In the genomic region with DNA sequence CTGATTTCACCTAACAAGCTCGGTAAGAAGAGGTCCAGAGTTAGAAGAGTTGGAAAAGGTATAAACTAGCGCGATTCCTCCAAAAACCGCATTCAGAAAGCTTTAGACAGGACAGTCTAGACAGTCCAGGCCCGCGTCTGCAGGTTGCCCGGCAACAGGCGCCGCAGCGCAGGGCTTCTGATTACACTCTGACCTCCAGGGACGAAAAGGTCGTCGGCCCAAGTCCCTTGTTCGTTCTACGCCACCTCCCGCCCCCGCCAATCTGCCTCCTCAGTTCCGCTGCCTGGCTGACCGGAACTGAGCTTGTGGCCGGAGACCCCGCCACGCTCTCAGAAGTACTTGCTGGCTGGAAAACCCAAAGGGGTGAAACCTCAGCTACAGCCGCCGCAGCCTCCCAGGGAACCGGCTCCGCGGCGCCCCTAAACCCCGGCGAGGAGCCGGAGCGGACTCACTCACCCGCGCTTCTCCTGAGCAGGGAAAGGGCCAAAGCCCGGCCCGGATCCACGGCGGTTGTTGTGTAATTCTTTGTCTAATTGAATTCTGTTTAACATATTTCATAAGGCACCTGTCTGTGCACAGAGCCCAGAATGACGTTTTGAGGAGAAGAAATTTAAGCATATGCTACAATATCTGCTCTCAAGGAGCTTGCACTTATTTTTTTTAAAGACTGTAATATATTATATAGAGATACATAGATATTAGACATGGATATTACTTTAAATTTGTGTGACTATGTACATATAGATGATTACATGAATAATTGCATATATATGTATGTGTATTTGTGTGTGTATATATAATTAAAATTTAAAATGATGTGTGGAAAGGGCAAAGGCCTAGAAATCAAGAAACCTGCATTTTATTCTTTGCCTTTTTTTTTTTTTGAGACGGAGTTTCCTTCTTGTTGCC, we compare ENCODE assay signal across 8 cellular contexts. TPM values are rescaled to one million over a fixed set of nuclear protein-coding genes. Genes with fewer than 3 reads are reported as not detected.
DNase-seq lines count a peak whose midpoint lies in the region; ATAC-seq and TF ChIP-seq lines count a peak whose summit lies in the region.

A gene (minus strand): TSS at position 407 of the 909 bp plus-strand sequence. CDS start 3,826 bp downstream, outside the sequence.

- WGBS in right lobe of liver (ENCODE audit: insufficient coverage, low coverage, low lambda C conversion rate, missing lambda C conversion rate): 6% methylated on average over 17 of the region's 40 CpGs

- TF ChIP-seq POLR2A in GM19099 (IDR thresholded peaks at IDR 0.05; ENCODE audit: extremely low read depth, insufficient read length, low read depth): peak; percentile 36
- peak; percentile 59 for TF ChIP-seq POLR2A in right lobe of liver (IDR thresholded peaks at IDR 0.05)

- peaks cover 0 to 9% (median 3%) of the 10 kb centered on the region in 4 donors for H3K4me1 ChIP-seq in right lobe of liver

- DNase-seq in BJ (ENCODE audit: low read depth) (no peak), NCI-H446 treated with DMSO at 0.1 percent for 48 hours (lab: John Stamatoyannopoulos, UW) (peak; percentile 54), dorsolateral prefrontal cortex (peak; percentile 53 to 86 (median 80)), right lobe of liver (peak; percentile 91 to 94 (median 94))
- DNase-seq in activated CD4-positive, alpha-beta T cell treated with anti-CD3 and anti-CD28 coated beads, Interleukin-2, amount 10 ng/mL, durations not matched to agents 7 days and 5 days: peak; percentile 68
- DNase-seq in stimulated activated CD4-positive, alpha-beta T cell treated with anti-CD3 and anti-CD28 coated beads, Interleukin-4, amount 100 ng/mL, for 24 hours: peak; percentile 68

- no peaks in the 10 kb centered on the region for H3K36me3 Mint-ChIP-seq in activated CD4-positive, alpha-beta T cell treated with anti-CD3 and anti-CD28 coated beads, Interleukin-2, amount 10 ng/mL, durations not matched to agents 7 days and 5 days (ENCODE audit: low read depth)

- peak within 1 kb of the TSS in 46 of 59 donors; percentile 3 to 86 (median 56) for H3K27ac ChIP-seq in dorsolateral prefrontal cortex
- peak within 1 kb of the TSS; percentile 28 to 85 (median 79) for H3K27ac ChIP-seq in right lobe of liver

- no peak within 1 kb of the TSS for H3K27ac Mint-ChIP-seq in activated CD4-positive, alpha-beta T cell treated with anti-CD3 and anti-CD28 coated beads, Interleukin-2, amount 10 ng/mL, durations not matched to agents 7 days and 5 days

- H3K36me3 ChIP-seq in BJ (ENCODE audit: control insufficient read depth, insufficient read depth, low read length) (no peaks in the 10 kb centered on the region), right lobe of liver (no peaks in the 10 kb centered on the region)

- intact Hi-C loops in dorsolateral prefrontal cortex (cut with DNase I): loop anchor here (5.0 to 10.0 kb wide), 2 partner anchors 155 to 177 kb away; a partner anchor contains a TSS
- intact Hi-C loops in right lobe of liver (cut with DNase I): loop anchor here in 1 of 2 donors (10.0 kb wide), 1 partner anchor 175 kb away; no protein-coding TSS in a partner anchor

- TF ChIP-seq CTCF in BJ (IDR thresholded peaks at IDR 0.05; ENCODE audit: insufficient read depth, low read depth, low read length) (no peak), dorsolateral prefrontal cortex (IDR thresholded peaks at IDR 0.05 in 54 of 56, conservative IDR thresholded peaks at IDR 0.05 in 2 of 56; ENCODE audit: low read depth in 1 of 56, partially characterized antibody in 56 of 56) (peak in 23 of 56 donors; percentile 6 to 48 (median 26)), right lobe of liver (IDR thresholded peaks at IDR 0.05) (no peak)

- no peaks in the 10 kb centered on the region for H3K9me3 ChIP-seq in right lobe of liver

- POLR2A ChIA-PET in BJ (lab: Charles Lee): interaction anchor here (1.3 kb wide), 1 partner anchor 150 kb away, joined by 3 read pairs; a partner anchor contains a TSS
- POLR2A ChIA-PET in activated CD4-positive, alpha-beta T cell treated with anti-CD3 and anti-CD28 coated beads, Interleukin-2, amount 10 ng/mL, durations not matched to agents 7 days and 5 days (lab: Charles Lee): interaction anchor here (0.6 kb wide), 1 partner anchor 341 kb away, joined by 5 read pairs; no protein-coding TSS in a partner anchor

- H3K27me3 ChIP-seq in BJ (ENCODE audit: control insufficient read depth, insufficient read depth, low read length) (no peaks in the 10 kb centered on the region), dorsolateral prefrontal cortex (no peaks in the 10 kb centered on the region), right lobe of liver (no peaks in the 10 kb centered on the region)

- H3K4me3 ChIP-seq in BJ (ENCODE audit: low read depth, low read length) (peak within 1 kb of the TSS; percentile 57), dorsolateral prefrontal cortex (peak within 1 kb of the TSS; percentile 51 to 86 (median 76)), right lobe of liver (peak within 1 kb of the TSS; percentile 42 to 65 (median 64))

- H3K4me1 Mint-ChIP-seq in activated CD4-positive, alpha-beta T cell treated with anti-CD3 and anti-CD28 coated beads, Interleukin-2, amount 10 ng/mL, durations not matched to agents 7 days and 5 days: peaks cover 18% of the 10 kb centered on the region

- H3K27me3 Mint-ChIP-seq in activated CD4-positive, alpha-beta T cell treated with anti-CD3 and anti-CD28 coated beads, Interleukin-2, amount 10 ng/mL, durations not matched to agents 7 days and 5 days: peaks cover 51% of the 10 kb centered on the region

- no peaks in the 10 kb centered on the region for H3K9me3 Mint-ChIP-seq in activated CD4-positive, alpha-beta T cell treated with anti-CD3 and anti-CD28 coated beads, Interleukin-2, amount 10 ng/mL, durations not matched to agents 7 days and 5 days

- CTCF ChIA-PET in BJ (lab: Yijun Ruan, JAX): interaction anchor here (0.9 to 1.9 kb wide), 3 partner anchors 10 to 155 kb away, joined by 3 to 5 read pairs (median 3); no protein-coding TSS in a partner anchor
- CTCF ChIA-PET in activated CD4-positive, alpha-beta T cell treated with anti-CD3 and anti-CD28 coated beads, Interleukin-2, amount 10 ng/mL, durations not matched to agents 7 days and 5 days (lab: Charles Lee): interaction anchor here (0.6 to 0.8 kb wide), 2 partner anchors 150 to 1125 kb away, joined by 3 read pairs; a partner anchor contains a TSS

- peak; percentile 86 for ATAC-seq in HG03354 (IDR thresholded peaks at IDR 0.05; ENCODE audit: poor library complexity, severe bottlenecking, unreplicated experiment)
- ATAC-seq in right lobe of liver: peak; percentile 94 to 97 (median 96)

- H3K4me3 Mint-ChIP-seq in activated CD4-positive, alpha-beta T cell treated with anti-CD3 and anti-CD28 coated beads, Interleukin-2, amount 10 ng/mL, durations not matched to agents 7 days and 5 days: peak within 1 kb of the TSS; percentile 78

RNA-seq across cellular contexts. Expression of the gene that starts here (rescaled TPM):
- 0.74 and 0.86 TPM in 2 replicates for polyA plus RNA-seq in BJ (2011; rRNA removed)
- polyA minus RNA-seq in BJ (2011; rRNA and poly(A)+ RNA removed): 2.5 and 4.3 TPM in 2 replicates
- total RNA-seq in activated CD4-positive, alpha-beta T cell treated with anti-CD3 and anti-CD28 coated beads, Interleukin-2, amount 10 ng/mL, durations not matched to agents 7 days and 5 days: 1 to 10 TPM; 1.3 to 2.1 TPM
- total RNA-seq in dorsolateral prefrontal cortex: 10 to 100 TPM; 26.0 to 75.4 (median 46.0) TPM
- 1 to 10 TPM; 2.3 to 6.9 (median 2.5) TPM for total RNA-seq in right lobe of liver
